Comparison of ENCODE assay signal across 1 cellular context in the genomic region with DNA sequence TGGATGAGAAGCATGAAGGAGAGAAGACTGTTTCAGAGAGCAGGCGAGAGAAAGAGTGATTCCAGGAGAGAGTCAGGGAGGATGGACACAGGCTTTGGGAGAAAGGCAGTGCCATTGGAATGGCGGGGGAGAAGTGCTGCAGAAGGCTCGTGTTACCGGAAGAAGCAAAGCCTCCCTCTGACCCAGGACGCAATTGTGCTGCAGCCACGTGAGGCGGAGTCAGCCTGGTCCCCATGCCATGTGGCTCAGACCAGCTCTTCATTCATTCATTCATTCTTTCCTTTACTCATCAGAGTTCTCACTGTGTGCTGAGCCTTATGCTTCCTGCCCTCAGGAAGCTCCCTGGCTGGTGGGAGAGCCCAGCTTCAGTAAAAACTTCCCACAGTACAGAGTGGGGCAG.
TF ChIP-seq lines count a peak whose summit lies in the region.

No MANE protein-coding gene starts in this region.

TF ChIP-seq in GM23338, 12 proteins besides CTCF, POLR2A, EP300 and RAD21 (continued from another document):
- no peak for TF ChIP-seq REST (IDR thresholded peaks at IDR 0.05; ENCODE audit: unreplicated experiment)
